Comparison of ENCODE assay signal across 8 cellular contexts in genomic region chr12:64666054-64666914, GRCh38. TPM values are rescaled to one million over a fixed set of nuclear protein-coding genes. Genes with fewer than 3 reads are reported as not detected.
DNase-seq lines count a peak whose midpoint lies in the region; ATAC-seq and TF ChIP-seq lines count a peak whose summit lies in the region.

No MANE protein-coding gene starts in this region.

- TF ChIP-seq CTCF in thoracic aorta (IDR thresholded peaks at IDR 0.05), result no peak
- TF ChIP-seq CTCF in GM10248 (IDR thresholded peaks at IDR 0.05; ENCODE audit: control extremely low read depth, extremely low read depth, low read depth, missing control alignments), result no peak

- H3K36me3 ChIP-seq in thoracic aorta, result no peaks in the 10 kb centered on the region

- DNase-seq in activated CD8-positive, alpha-beta memory T cell treated with anti-CD3 and anti-CD28 coated beads, Interleukin-2, amount 10 ng/mL, durations not matched to agents 7 days and 5 days, result no peak
- no peak for DNase-seq in activated CD8-positive, alpha-beta memory T cell treated with anti-CD3 and anti-CD28 coated beads, Interleukin-2, amount 50 U/mL, for 4 hours
- DNase-seq in effector memory CD8-positive, alpha-beta T cell, result no peak
- DNase-seq in thoracic aorta (ENCODE audit: low spot score) (no peak), mesenteric fat pad (ENCODE audit: low spot score) (no peak), GM10248 (ENCODE audit: extremely low spot score) (no peak), NCI-H2227 (lab: John Stamatoyannopoulos, UW; ENCODE audit: unreplicated experiment) (no peak)

- H3K27me3 ChIP-seq in thoracic aorta (replicated peaks; ENCODE audit: insufficient read depth), result no peaks in the 10 kb centered on the region

- POLR2A ChIA-PET in GM10248 (lab: Yijun Ruan, JAX), result interaction anchor here (0.7 to 1.5 kb wide), 9 partner anchors 14 to 216 kb away, joined by 3 to 7 read pairs (median 4); partner anchors contain the start of gene RASSF3

- H3K4me3 ChIP-seq in thoracic aorta, result peak overlapping the region; percentile 39

- no peaks in the 10 kb centered on the region for H3K9me3 Mint-ChIP-seq in activated CD8-positive, alpha-beta memory T cell treated with anti-CD3 and anti-CD28 coated beads, Interleukin-2, amount 10 ng/mL, durations not matched to agents 7 days and 5 days (ENCODE audit: low read depth)
- H3K9me3 Mint-ChIP-seq in effector memory CD8-positive, alpha-beta T cell, result no peaks in the 10 kb centered on the region

- peak overlapping the region; percentile 52 to 92 for H3K27ac ChIP-seq in thoracic aorta

- peaks cover 39 to 98% of the 10 kb centered on the region in 2 donors for H3K4me1 ChIP-seq in thoracic aorta (ENCODE audit: control insufficient read depth in 1 of 2, low read depth in 2 of 2)

- H3K27ac Mint-ChIP-seq in activated CD8-positive, alpha-beta memory T cell treated with anti-CD3 and anti-CD28 coated beads, Interleukin-2, amount 10 ng/mL, durations not matched to agents 7 days and 5 days, result peak overlapping the region; percentile 100
- peak overlapping the region; percentile 89 to 98 for H3K27ac Mint-ChIP-seq in effector memory CD8-positive, alpha-beta T cell

- no peaks in the 10 kb centered on the region for H3K9me3 ChIP-seq in thoracic aorta

- peaks cover 71% of the 10 kb centered on the region for H3K4me1 Mint-ChIP-seq in activated CD8-positive, alpha-beta memory T cell treated with anti-CD3 and anti-CD28 coated beads, Interleukin-2, amount 10 ng/mL, durations not matched to agents 7 days and 5 days
- peaks cover 48 to 71% of the 10 kb centered on the region in 2 donors for H3K4me1 Mint-ChIP-seq in effector memory CD8-positive, alpha-beta T cell (ENCODE audit: low read depth in 2 of 2)

- CTCF ChIA-PET in activated CD8-positive, alpha-beta memory T cell treated with anti-CD3 and anti-CD28 coated beads, Interleukin-2, amount 10 ng/mL, durations not matched to agents 7 days and 5 days (lab: Charles Lee), result interaction anchor here (1.1 to 5.5 kb wide), 5 partner anchors 8 to 56 kb away, joined by 3 to 53 read pairs (median 7); partner anchors contain the start of gene RASSF3
- CTCF ChIA-PET in GM10248 (lab: Yijun Ruan, JAX), result interaction anchor here (1.2 to 1.4 kb wide), 3 partner anchors 25 to 117 kb away, joined by 3 to 4 read pairs (median 4); no protein-coding TSS in a partner anchor

- H3K4me3 Mint-ChIP-seq in activated CD8-positive, alpha-beta memory T cell treated with anti-CD3 and anti-CD28 coated beads, Interleukin-2, amount 10 ng/mL, durations not matched to agents 7 days and 5 days, result peak overlapping the region; percentile 36
- H3K4me3 Mint-ChIP-seq in effector memory CD8-positive, alpha-beta T cell, result peak overlapping the region; percentile 76 to 77

- H3K27me3 Mint-ChIP-seq in activated CD8-positive, alpha-beta memory T cell treated with anti-CD3 and anti-CD28 coated beads, Interleukin-2, amount 10 ng/mL, durations not matched to agents 7 days and 5 days, result no peaks in the 10 kb centered on the region
- no peaks in the 10 kb centered on the region for H3K27me3 Mint-ChIP-seq in effector memory CD8-positive, alpha-beta T cell

- ATAC-seq in activated CD8-positive, alpha-beta memory T cell treated with anti-CD3 and anti-CD28 coated beads, Interleukin-2, amount 10 ng/mL, durations not matched to agents 7 days and 5 days, result no peak
- ATAC-seq in HG03520 (IDR thresholded peaks at IDR 0.05; ENCODE audit: unreplicated experiment), result peak; percentile 42
- no peak for ATAC-seq in effector memory CD8-positive, alpha-beta T cell (replicated peaks)
- ATAC-seq in thoracic aorta (ENCODE audit: insufficient number of reproducible peaks, low FRiP score, low read depth), result no peak

- H3K36me3 Mint-ChIP-seq in activated CD8-positive, alpha-beta memory T cell treated with anti-CD3 and anti-CD28 coated beads, Interleukin-2, amount 10 ng/mL, durations not matched to agents 7 days and 5 days, result peaks cover 2% of the 10 kb centered on the region
- peaks cover 43% of the 10 kb centered on the region for H3K36me3 Mint-ChIP-seq in effector memory CD8-positive, alpha-beta T cell (ENCODE audit: insufficient read depth)

RNA-seq across cellular contexts. Expression of gene RASSF3, which starts 56.0 kb away (rescaled TPM):
- total RNA-seq in activated CD8-positive, alpha-beta memory T cell treated with anti-CD3 and anti-CD28 coated beads, Interleukin-2, amount 10 ng/mL, durations not matched to agents 7 days and 5 days, result 10 to 100 TPM; 45.5 to 61.5 TPM
- total RNA-seq in thoracic aorta (100 to 1,000 TPM; 126 to 149 TPM), mesenteric fat pad (90.6 TPM)
